In genomic region chr6:36442671-36443497, GRCh38 we compare ENCODE assay signal across 1 cellular context.
TF ChIP-seq lines count a peak whose summit lies in the region.

KCTD20 (plus strand) TSS chr6:36443000; CDS start chr6:36470098, 27,098 bp downstream.
PXT1 (minus strand) TSS chr6:36442854; CDS start chr6:36426082, 16,772 bp downstream.

TF ChIP-seq in HepG2, 621 proteins besides CTCF, POLR2A, EP300 and RAD21 (continued from another document and continues in another):
- TF ChIP-seq NAIF1 (CRISPR knock-in tag; IDR thresholded peaks at IDR 0.05; ENCODE audit: borderline replicate concordance): peak; percentile 74; the same call in 1 of the 2 replicates
- TF ChIP-seq RARA (CRISPR knock-in tag; IDR thresholded peaks at IDR 0.05): peak; percentile 64; the same call in 1 of the 2 replicates
- TF ChIP-seq NFE2L2 (IDR thresholded peaks at IDR 0.05; ENCODE audit: low read length): peak; percentile 28; the same call in 1 of the 2 replicates
- TF ChIP-seq ZNF333 (CRISPR knock-in tag; IDR thresholded peaks at IDR 0.05; ENCODE audit: borderline replicate concordance): peak; percentile 69; the same call in 1 of the 2 replicates
- no peak for TF ChIP-seq PREB (CRISPR knock-in tag; IDR thresholded peaks at IDR 0.05)
- TF ChIP-seq ZNF432 (CRISPR knock-in tag; IDR thresholded peaks at IDR 0.05; ENCODE audit: borderline replicate concordance): peak; percentile 17; the same call in 1 of the 2 replicates
- peak; percentile 55; the same call in 1 of the 2 replicates for TF ChIP-seq PLSCR1 (CRISPR knock-in tag; IDR thresholded peaks at IDR 0.05; ENCODE audit: borderline replicate concordance)
- peak; percentile 62 for TF ChIP-seq ARID5B (CRISPR knock-in tag; IDR thresholded peaks at IDR 0.05)
- TF ChIP-seq ZNF510 (CRISPR knock-in tag; IDR thresholded peaks at IDR 0.05; ENCODE audit: low read depth): no peak; the same call in none of the 2 replicates
- TF ChIP-seq NFRKB (IDR thresholded peaks at IDR 0.05): no peak
- peak; percentile 59; the same call in 1 of the 2 replicates for TF ChIP-seq BCL6 (CRISPR knock-in tag; IDR thresholded peaks at IDR 0.05)
- peak; percentile 72; the same call in 1 of the 2 replicates for TF ChIP-seq ZNF121 (CRISPR knock-in tag; IDR thresholded peaks at IDR 0.05)
- peak; percentile 77 for TF ChIP-seq KMT2B (CRISPR knock-in tag; IDR thresholded peaks at IDR 0.05)
- peak; percentile 28 for TF ChIP-seq NR2F6 (IDR thresholded peaks at IDR 0.05)
- TF ChIP-seq NR2F6 (CRISPR knock-in tag; IDR thresholded peaks at IDR 0.05): 0 out of 2 replicates have a peak, but pooled peaks have one; percentile 29
- no peak for TF ChIP-seq ATM (IDR thresholded peaks at IDR 0.05; ENCODE audit: borderline replicate concordance)
- TF ChIP-seq REXO4 (CRISPR knock-in tag; IDR thresholded peaks at IDR 0.05; ENCODE audit: borderline replicate concordance): peak; percentile 44; the same call in 1 of the 2 replicates
- 0 out of 2 replicates have a peak, but pooled peaks have one; percentile 51 for TF ChIP-seq JDP2 (CRISPR knock-in tag; IDR thresholded peaks at IDR 0.05; ENCODE audit: borderline replicate concordance)
- peak; percentile 67 for TF ChIP-seq NRL (CRISPR knock-in tag; IDR thresholded peaks at IDR 0.05; ENCODE audit: borderline replicate concordance)
- no peak for TF ChIP-seq ZNF33A (CRISPR knock-in tag; IDR thresholded peaks at IDR 0.05; ENCODE audit: borderline replicate concordance)
- 0 out of 2 replicates have a peak, but pooled peaks have one; percentile 55 for TF ChIP-seq ZNF337 (CRISPR knock-in tag; IDR thresholded peaks at IDR 0.05; ENCODE audit: borderline replicate concordance, low read depth)
- peak; percentile 93 for TF ChIP-seq ZSCAN21 (CRISPR knock-in tag; IDR thresholded peaks at IDR 0.05; ENCODE audit: borderline replicate concordance)
- TF ChIP-seq ZFP90 (CRISPR knock-in tag; IDR thresholded peaks at IDR 0.05; ENCODE audit: borderline replicate concordance): no peak
- no peak for TF ChIP-seq ZNF292 (CRISPR knock-in tag; IDR thresholded peaks at IDR 0.05; ENCODE audit: borderline replicate concordance, low read depth)
- no peak; the same call in 1 of the 2 replicates for TF ChIP-seq SP140L (CRISPR knock-in tag; IDR thresholded peaks at IDR 0.05; ENCODE audit: borderline replicate concordance)
- peak; percentile 84; the same call in 1 of the 2 replicates for TF ChIP-seq ZNF580 (CRISPR knock-in tag; IDR thresholded peaks at IDR 0.05; ENCODE audit: borderline replicate concordance, low read depth)
- TF ChIP-seq ZNF318 (CRISPR knock-in tag; IDR thresholded peaks at IDR 0.05): no peak; the same call in 1 of the 2 replicates
- no peak; the same call in 1 of the 2 replicates for TF ChIP-seq BRD4 (CRISPR knock-in tag; IDR thresholded peaks at IDR 0.05)
- peak; percentile 62; the same call in 1 of the 2 replicates for TF ChIP-seq AHDC1 (CRISPR knock-in tag; IDR thresholded peaks at IDR 0.05; ENCODE audit: borderline replicate concordance)
- peak; percentile 86 for TF ChIP-seq HNRNPL (IDR thresholded peaks at IDR 0.05; ENCODE audit: low read depth, low read length)
- TF ChIP-seq UBTF (CRISPR knock-in tag; IDR thresholded peaks at IDR 0.05): peak; percentile 96
- peak; percentile 97 for TF ChIP-seq POLR2AphosphoS5 (IDR thresholded peaks at IDR 0.05; ENCODE audit: low read depth, low read length)
- 0 out of 2 replicates have a peak, but pooled peaks have one; percentile 37 for TF ChIP-seq TSC22D2 (CRISPR knock-in tag; IDR thresholded peaks at IDR 0.05; ENCODE audit: borderline replicate concordance)
- peak; percentile 65; the same call in 1 of the 2 replicates for TF ChIP-seq ZNF350 (CRISPR knock-in tag; IDR thresholded peaks at IDR 0.05; ENCODE audit: borderline replicate concordance, low read depth)
